9 cellular contexts compared by ENCODE assay signal in the genomic region with DNA sequence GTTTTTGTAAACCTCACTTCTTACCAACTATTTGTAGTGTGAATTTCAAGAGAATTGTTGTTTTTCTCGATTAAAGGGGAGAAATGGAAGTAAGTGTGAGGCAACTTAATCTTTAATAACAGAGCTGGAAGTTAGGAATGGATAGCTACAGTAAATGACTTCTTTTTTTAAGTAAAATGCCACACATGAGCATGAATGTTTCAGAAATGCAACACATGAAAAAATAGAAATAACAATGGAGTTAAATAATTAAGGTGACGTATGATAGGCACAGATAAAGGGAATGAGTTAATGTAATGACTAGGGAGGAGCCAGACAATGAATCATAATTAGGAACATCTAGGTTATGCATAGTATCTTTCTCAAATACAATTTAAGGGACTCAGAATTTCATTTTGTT. TPM values are rescaled to one million over a fixed set of nuclear protein-coding genes. Genes with fewer than 3 reads are reported as not detected.
DNase-seq lines count a peak whose midpoint lies in the region; ATAC-seq and TF ChIP-seq lines count a peak whose summit lies in the region.
"Had no signal": no experiment of that assay in that cellular context is flagged by ENCODE, and none has a peak within 500 bp of the region (broad histone marks: within the 10 kb centered on the region; RNA-seq: fewer than 3 reads in every experiment).

No MANE protein-coding gene starts in this region.

- POLR2A ChIA-PET in Panc1 (lab: Charles Lee), result no interaction called here

- TSS peak; percentile 3 for BruUV-seq in Panc1 (replicated peaks; lab: Mats Ljungman, UMichigan)

- H3K9ac ChIP-seq in endocrine pancreas (ENCODE audit: control insufficient read depth, insufficient read depth, low read length), result no peak overlapping the region

- H3K9me3 ChIP-seq in Panc1 (ENCODE audit: control insufficient read depth, insufficient read depth, low read depth, low read length) (no peaks in the 10 kb centered on the region), endocrine pancreas (ENCODE audit: control insufficient read depth, low read length) (no peaks in the 10 kb centered on the region)

- CTCF ChIA-PET in Panc1 (lab: Charles Lee), result no interaction called here

- DNase-seq in GM12865 (ENCODE audit: low read depth) (no peak), Panc1 (ENCODE audit: low read depth, low spot score) (no peak), caudate nucleus (lab: John Stamatoyannopoulos, UW) (no peak), NCI-H1105 (lab: John Stamatoyannopoulos, UW) (no peak)
- DNase-seq: brain microvascular endothelial cell; stimulated activated naive CD4-positive, alpha-beta T cell treated with Interleukin-2 at 50 U/mL for 16 hours had no signal

- peaks cover 29% of the 10 kb centered on the region; the same call in 1 of the 2 replicates for H3K4me1 ChIP-seq in Panc1 (ENCODE audit: control insufficient read depth, insufficient read depth, low read length)
- H3K4me1 ChIP-seq in endocrine pancreas (ENCODE audit: control insufficient read depth, insufficient read depth, low read length), result peaks cover 29% of the 10 kb centered on the region

- intact Hi-C loops in Panc1 (cut with micrococcal nuclease; ENCODE audit: unreplicated experiment), result loop anchor here (10.0 kb wide), 1 partner anchor 90 kb away; no protein-coding TSS in a partner anchor

- H3K27me3 ChIP-seq in Panc1 (ENCODE audit: control insufficient read depth, insufficient read depth, low read length) (no peaks in the 10 kb centered on the region), endocrine pancreas (ENCODE audit: control insufficient read depth, insufficient read depth, low read length) (no peaks in the 10 kb centered on the region)
- H3K27me3 ChIP-seq: brain microvascular endothelial cell had no signal

- ATAC-seq in Panc1 (no peak), HG02981 (IDR thresholded peaks at IDR 0.05; ENCODE audit: unreplicated experiment) (no peak)

- no peak for TF ChIP-seq CTCF in GM12865 (IDR thresholded peaks at IDR 0.05; ENCODE audit: insufficient read depth, low read depth, low read length, missing control alignments)
- no peak for TF ChIP-seq CTCF in Panc1 (IDR thresholded peaks at IDR 0.05)

- H3K4me3 ChIP-seq in GM12865 (ENCODE audit: low read depth, low read length), result peak overlapping the region; percentile 87
- no peak overlapping the region for H3K4me3 ChIP-seq in Panc1 (ENCODE audit: low read depth in 2 of 2, low read length in 2 of 2)
- H3K4me3 ChIP-seq in endocrine pancreas (ENCODE audit: control insufficient read depth, insufficient read depth, low read length), result peak overlapping the region; percentile 96
- peak overlapping the region in 6 of 7 experiments; percentile 65 to 97 (median 84) for H3K4me3 ChIP-seq in skin epidermis

- in situ Hi-C loops in Panc1 (cut with HindIII; ENCODE audit: low pct_unique_long_range_greater_than_20kb, low sequenced_read_pairs), result no loop called here

- H3K27ac ChIP-seq in Panc1 (ENCODE audit: low read length) (peak overlapping the region; percentile 57; the same call in 1 of the 2 replicates), skin epidermis (peak overlapping the region in 19 of 21 experiments; percentile 33 to 100 (median 98)), caudate nucleus (ENCODE audit: low read depth, low read length) (no peak overlapping the region)
- H3K27ac ChIP-seq: brain microvascular endothelial cell had no signal

- no peaks in the 10 kb centered on the region; the same call in 1 of the 2 replicates for H3K36me3 ChIP-seq in Panc1 (ENCODE audit: control insufficient read depth, insufficient read depth, low read length)
- H3K36me3 ChIP-seq in endocrine pancreas (ENCODE audit: control insufficient read depth, insufficient read depth, low read length), result no peaks in the 10 kb centered on the region
- H3K36me3 ChIP-seq: brain microvascular endothelial cell had no signal

RNA-seq across cellular contexts. Expression of gene REL, which starts 3.4 kb away (rescaled TPM):
- 10.0 TPM for total RNA-seq in Panc1 (2021; ENCODE audit: unreplicated experiment)
- polyA plus RNA-seq in Panc1 (2012; ENCODE audit: insufficient read length), result 2.5 TPM

Comparison
In these comparisons a context has a peak if more than half of its experiments do, and no peak if none do; other contexts are left out.
1. H3K4me3 ChIP-seq: peak in GM12865 (single experiment), endocrine pancreas (single experiment) and skin epidermis (6 of 7); none in Panc1 (0 of 2).